Comparison of ENCODE assay signal across 8 cellular contexts in genomic region chr16:27179500-27180072, GRCh38. TPM values are rescaled to one million over a fixed set of nuclear protein-coding genes. Genes with fewer than 3 reads are reported as not detected.
DNase-seq lines count a peak whose midpoint lies in the region; ATAC-seq and TF ChIP-seq lines count a peak whose summit lies in the region.

No MANE protein-coding gene starts in this region.

- H3K36me3 ChIP-seq in upper lobe of right lung, result no peaks in the 10 kb centered on the region

- ATAC-seq in GM18870 (IDR thresholded peaks at IDR 0.05; ENCODE audit: unreplicated experiment), result peak; percentile 68
- peak; percentile 80 for ATAC-seq in HG03521 (IDR thresholded peaks at IDR 0.05; ENCODE audit: unreplicated experiment)
- ATAC-seq in upper lobe of right lung, result peak; percentile 98

- H3K4me1 ChIP-seq in upper lobe of right lung, result no peaks in the 10 kb centered on the region

- DNase-seq in AG04449 (ENCODE audit: low read depth, low spot score) (no peak), SIG-M5 (lab: John Stamatoyannopoulos, UW) (peak; percentile 48), germinal center (ENCODE audit: low spot score) (peak; percentile 90), pons (ENCODE audit: low spot score) (peak; percentile 57), upper lobe of right lung (peak; percentile 88)
- peak; percentile 72 for DNase-seq in activated gamma-delta T cell treated with anti-CD3 and anti-CD28 coated beads, Interleukin-2, amount 50 U/mL, for 16 hours (ENCODE audit: low read depth)

- H3K27ac ChIP-seq in upper lobe of right lung, result no peak overlapping the region

- peak; percentile 76 for TF ChIP-seq CTCF in AG04449 (IDR thresholded peaks at IDR 0.05; ENCODE audit: insufficient read depth, low read length, missing control alignments)
- peak; percentile 92 for TF ChIP-seq CTCF in upper lobe of right lung (IDR thresholded peaks at IDR 0.05)

- H3K27me3 ChIP-seq in upper lobe of right lung, result peaks cover 3% of the 10 kb centered on the region

- CTCF ChIA-PET in AG04449 (lab: Yijun Ruan, JAX), result interaction anchor here (0.8 to 4.9 kb wide), 23 partner anchors 8 to 369 kb away, joined by 3 to 34 read pairs (median 5); partner anchors contain the start of gene KDM8

- H3K4me3 ChIP-seq in AG04449 (ENCODE audit: low read depth, low read length) (no peak overlapping the region), upper lobe of right lung (no peak overlapping the region)

- POLR2A ChIA-PET in AG04449 (lab: Yijun Ruan, JAX), result interaction anchor here (1.2 kb wide), 1 partner anchor 24 kb away, joined by 3 read pairs; the partner anchor contains the start of gene KDM8

- H3K9me3 ChIP-seq in upper lobe of right lung, result no peaks in the 10 kb centered on the region

- intact Hi-C loops in upper lobe of right lung (cut with DNase I), result loop anchor here (5.0 to 10.0 kb wide), 2 partner anchors 193 to 275 kb away; no protein-coding TSS in a partner anchor

RNA-seq across cellular contexts. Expression of gene KDM8, which starts 23.7 kb away (rescaled TPM):
- 6.1 TPM for total RNA-seq in upper lobe of right lung
